ENCODE assay signal across 11 cellular contexts in genomic region chr13:46598820-46599180, GRCh38. TPM values are rescaled to one million over a fixed set of nuclear protein-coding genes. Genes with fewer than 3 reads are reported as not detected.
DNase-seq lines count a peak whose midpoint lies in the region; ATAC-seq and TF ChIP-seq lines count a peak whose summit lies in the region.
"Had no signal": no experiment of that assay in that cellular context is flagged by ENCODE, and none has a peak within 500 bp of the region (broad histone marks: within the 10 kb centered on the region; RNA-seq: fewer than 3 reads in every experiment).

No MANE protein-coding gene starts in this region.

- H3K9me3 ChIP-seq in testis (no peaks in the 10 kb centered on the region), ovary (no peaks in the 10 kb centered on the region)

- ATAC-seq in GM19395 (IDR thresholded peaks at IDR 0.05; ENCODE audit: unreplicated experiment) (peak; percentile 63), HG03103 (IDR thresholded peaks at IDR 0.05; ENCODE audit: low read depth, unreplicated experiment) (peak; percentile 33)
- ATAC-seq in activated naive CD8-positive, alpha-beta T cell treated with anti-CD3 and anti-CD28 coated beads, Interleukin-2, amount 50 U/mL, for 24 hours = peak; percentile 76
- ATAC-seq: left cardiac atrium, SK-N-SH treated with all-trans-retinoic acid at 6 μM for 48 hours had no signal

- no peak for TF ChIP-seq EP300 in ovary (IDR thresholded peaks at IDR 0.05)

- TF ChIP-seq POLR2A in testis (IDR thresholded peaks at IDR 0.05) (no peak), ovary (IDR thresholded peaks at IDR 0.05) (no peak)

- H3K27me3 Mint-ChIP-seq in activated naive CD8-positive, alpha-beta T cell treated with anti-CD3 and anti-CD28 coated beads, Interleukin-2, amount 50 U/mL, for 24 hours = no peaks in the 10 kb centered on the region

- DNase-seq in GM12865 (ENCODE audit: low read depth) = peak; percentile 76
- DNase-seq in activated naive CD8-positive, alpha-beta T cell treated with anti-CD3 and anti-CD28 coated beads, Interleukin-2, amount 50 U/mL, for 24 hours = no peak
- no peak for DNase-seq in testis
- no peak for DNase-seq in ovary
- DNase-seq in NCI-H1694 (lab: John Stamatoyannopoulos, UW) = no peak
- DNase-seq in stimulated activated CD4-positive, alpha-beta T cell treated with anti-CD3 and anti-CD28 coated beads, Interleukin-4, amount 100 ng/mL, for 24 hours = no peak
- DNase-seq: left cardiac atrium had no signal

- H3K36me3 ChIP-seq in testis (ENCODE audit: low read depth, missing control alignments) = no peaks in the 10 kb centered on the region
- no peaks in the 10 kb centered on the region for H3K36me3 ChIP-seq in ovary

- H3K27ac ChIP-seq in testis = no peak overlapping the region
- no peak overlapping the region for H3K27ac ChIP-seq in ovary

- H3K4me1 Mint-ChIP-seq in activated naive CD8-positive, alpha-beta T cell treated with anti-CD3 and anti-CD28 coated beads, Interleukin-2, amount 50 U/mL, for 24 hours = peaks cover 85% of the 10 kb centered on the region

- H3K27ac Mint-ChIP-seq in activated naive CD8-positive, alpha-beta T cell treated with anti-CD3 and anti-CD28 coated beads, Interleukin-2, amount 50 U/mL, for 24 hours = no peak overlapping the region
- H3K27ac Mint-ChIP-seq: activated T-helper 2 cell treated with anti-CD3 and anti-CD28 coated beads, Interferon-gamma antibody, Interleukin-2, Interleukin-4, amounts not matched to agents 10 μg/mL and 5 μg/mL and 100 μg/mL, durations not matched to agents 14 hours and 24 hours and 36 hours had no signal

- intact Hi-C loops in testis (cut with DNase I; ENCODE audit: low total_unique reads) = no loop called here
- intact Hi-C loops in ovary (cut with DNase I) = no loop called here

- H3K4me3 Mint-ChIP-seq in activated naive CD8-positive, alpha-beta T cell treated with anti-CD3 and anti-CD28 coated beads, Interleukin-2, amount 50 U/mL, for 24 hours = no peak overlapping the region

- peak overlapping the region; percentile 41 for H3K4me3 ChIP-seq in GM12865 (ENCODE audit: low read depth, low read length)
- H3K4me3 ChIP-seq in testis = no peak overlapping the region
- no peak overlapping the region for H3K4me3 ChIP-seq in ovary

- H3K27me3 ChIP-seq in testis = no peaks in the 10 kb centered on the region
- no peaks in the 10 kb centered on the region for H3K27me3 ChIP-seq in ovary

- TF ChIP-seq CTCF in GM12865 (IDR thresholded peaks at IDR 0.05; ENCODE audit: insufficient read depth, low read depth, low read length, missing control alignments) = no peak
- no peak for TF ChIP-seq CTCF in testis (IDR thresholded peaks at IDR 0.05)
- no peak for TF ChIP-seq CTCF in ovary (IDR thresholded peaks at IDR 0.05)

- no peaks in the 10 kb centered on the region for H3K9me3 Mint-ChIP-seq in activated naive CD8-positive, alpha-beta T cell treated with anti-CD3 and anti-CD28 coated beads, Interleukin-2, amount 50 U/mL, for 24 hours
- H3K9me3 Mint-ChIP-seq: activated T-helper 2 cell treated with anti-CD3 and anti-CD28 coated beads, Interferon-gamma antibody, Interleukin-2, Interleukin-4, amounts not matched to agents 10 μg/mL and 5 μg/mL and 100 μg/mL, durations not matched to agents 14 hours and 24 hours and 36 hours had no signal

- H3K4me1 ChIP-seq in testis (peaks cover 17% of the 10 kb centered on the region), ovary (ENCODE audit: insufficient read depth) (peaks cover 6% of the 10 kb centered on the region)

- no peaks in the 10 kb centered on the region for H3K36me3 Mint-ChIP-seq in activated naive CD8-positive, alpha-beta T cell treated with anti-CD3 and anti-CD28 coated beads, Interleukin-2, amount 50 U/mL, for 24 hours (ENCODE audit: low read depth)

- 80 to 94% methylated on average over 2 of the region's 2 CpGs for WGBS in testis, 2 donors
- 91% methylated on average over 2 of the region's 2 CpGs for WGBS in ovary, 3 donors

RNA-seq across cellular contexts. Expression of gene LRCH1, which starts 45.8 kb away (rescaled TPM):
- total RNA-seq in testis = 10 to 100 TPM; 16.8 to 17.7 TPM
- polyA plus RNA-seq in testis (ENCODE audit: insufficient read depth, low read depth, low replicate concordance) = 8.9 TPM
- 10 to 100 TPM; 10.1 to 19.3 (median 15.8) TPM for total RNA-seq in ovary
- 10 to 100 TPM in 1 of 2 donors, 1 to 10 TPM in 1; 7.6 to 18.8 TPM for polyA plus RNA-seq in ovary
